9 cellular contexts compared by ENCODE assay signal in the genomic region with DNA sequence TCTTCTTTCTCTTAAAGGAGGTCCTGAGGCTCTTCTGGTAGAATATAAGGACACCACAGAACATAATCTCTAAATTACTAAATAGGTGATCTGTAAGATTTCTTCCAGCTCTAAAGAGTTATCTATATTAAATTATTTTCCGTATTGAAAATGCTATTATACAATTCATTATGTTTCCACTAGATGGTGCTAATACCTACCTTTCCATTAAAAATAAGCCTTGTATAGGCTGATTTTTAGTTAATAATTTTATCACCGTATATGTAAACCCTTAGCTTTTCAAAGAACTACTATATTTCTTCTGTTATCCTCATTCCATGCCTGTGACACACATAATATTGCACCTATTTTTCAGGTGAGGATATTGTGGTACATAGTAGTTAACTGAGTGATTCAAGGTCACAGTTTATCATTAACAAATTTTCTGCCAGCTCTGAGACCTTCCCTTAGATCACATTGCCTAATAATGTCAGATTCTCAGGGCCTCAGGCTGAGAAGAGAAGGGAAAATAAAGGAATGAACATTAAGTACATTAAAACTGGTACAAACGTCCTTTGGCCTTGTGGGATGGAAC.
DNase-seq lines count a peak whose midpoint lies in the region; ATAC-seq, FAIRE-seq and TF ChIP-seq lines count a peak whose summit lies in the region.
"Had no signal": no experiment of that assay in that cellular context is flagged by ENCODE, and none has a peak within 500 bp of the region (broad histone marks: within the 10 kb centered on the region; RNA-seq: fewer than 3 reads in every experiment).

No MANE protein-coding gene starts in this region.

- H4K20me1 ChIP-seq in HepG2 (ENCODE audit: insufficient read depth, low read length), result no peaks in the 10 kb centered on the region

- 0% methylated on average over 3 of the region's 3 CpGs for WGBS in HepG2 (ENCODE audit: low lambda C conversion rate)
- WGBS in stomach, 5 donors, result 10 to 26% (median 14%) methylated on average over 3 of the region's 3 CpGs

- POLR2A ChIA-PET in CD8-positive, alpha-beta T cell (lab: Charles Lee), result no interaction called here
- POLR2A ChIA-PET in WTC11 (lab: Charles Lee) (no interaction called here), HepG2 (lab: Yijun Ruan, JAX) (no interaction called here)

- DNase-seq in CD8-positive, alpha-beta T cell, result no peak
- DNase-seq in HT-29 (ENCODE audit: low spot score) (peak; percentile 55), WTC11 (ENCODE audit: low spot score) (no peak), HepG2 (ENCODE audit: low spot score) (no peak), islet precursor cell (no peak), C1 segment of cervical spinal cord (lab: John Stamatoyannopoulos, UW) (no peak), COLO668 (lab: John Stamatoyannopoulos, UW; ENCODE audit: unreplicated experiment) (no peak), stomach (no peak)

- no peak for ATAC-seq in CD8-positive, alpha-beta T cell
- ATAC-seq in WTC11 (no peak), HepG2 (no peak)

- no peaks in the 10 kb centered on the region for H3K9me3 ChIP-seq in CD8-positive, alpha-beta T cell (ENCODE audit: low read length)
- no peaks in the 10 kb centered on the region for H3K9me3 ChIP-seq in HepG2 (ENCODE audit: low read length)
- H3K9me3 ChIP-seq in stomach, result no peaks in the 10 kb centered on the region

- CTCF ChIA-PET in CD8-positive, alpha-beta T cell (lab: Charles Lee), result interaction anchor here (0.7 to 1.5 kb wide), 3 partner anchors 18 to 410 kb away, joined by 3 to 11 read pairs (median 3); no protein-coding TSS in a partner anchor
- CTCF ChIA-PET in WTC11 (lab: Charles Lee) (interaction anchor here (0.6 to 2.0 kb wide), 10 partner anchors 11 to 231 kb away, joined by 3 to 8 read pairs (median 3); no protein-coding TSS in a partner anchor), HepG2 (lab: Yijun Ruan, JAX; ENCODE audit: low intra/inter-chr PET ratio, low total read pairs) (interaction anchor here (0.7 kb wide), 1 partner anchor 409 kb away, joined by 3 read pairs; no protein-coding TSS in a partner anchor)

- H3K79me2 ChIP-seq in HepG2 (ENCODE audit: insufficient read depth, low read length), result no peaks in the 10 kb centered on the region

- TF ChIP-seq RAD21 in HepG2 (CRISPR knock-in tag; IDR thresholded peaks at IDR 0.05), result no peak

- no peaks in the 10 kb centered on the region for H3K36me3 Mint-ChIP-seq in CD8-positive, alpha-beta T cell
- H3K36me3 Mint-ChIP-seq in WTC11, result peaks cover 6% of the 10 kb centered on the region; the same call in 1 of the 2 replicates
- H3K36me3 Mint-ChIP-seq: IgD-negative memory B cell had no signal

- H3K27ac Mint-ChIP-seq in CD8-positive, alpha-beta T cell, result no peak overlapping the region
- no peak overlapping the region for H3K27ac Mint-ChIP-seq in WTC11
- H3K27ac Mint-ChIP-seq: IgD-negative memory B cell had no signal

- no peak for TF ChIP-seq POLR2A in HepG2 (IDR thresholded peaks at IDR 0.05; ENCODE audit: insufficient read depth in 1 of 2, low read depth in 2 of 2, low read length in 2 of 2)
- TF ChIP-seq POLR2A in stomach (IDR thresholded peaks at IDR 0.05), result no peak

- no peaks in the 10 kb centered on the region for H3K27me3 Mint-ChIP-seq in CD8-positive, alpha-beta T cell (ENCODE audit: low read depth)
- no peaks in the 10 kb centered on the region; the same call in 1 of the 2 replicates for H3K27me3 Mint-ChIP-seq in WTC11 (ENCODE audit: low read depth)
- H3K27me3 Mint-ChIP-seq: IgD-negative memory B cell had no signal

- no TSS peak for BruUV-seq in HepG2 (replicated peaks; lab: Mats Ljungman, UMichigan)

- no peak overlapping the region for H3K4me2 ChIP-seq in HepG2 (ENCODE audit: low read depth, low read length)

- peak; percentile 69 for TF ChIP-seq CTCF in CD8-positive, alpha-beta T cell (IDR thresholded peaks at IDR 0.05)
- 0 out of 2 replicates have a peak, but pooled peaks have one; percentile 22 for TF ChIP-seq CTCF in WTC11 (IDR thresholded peaks at IDR 0.05)
- peak; percentile 21; the same call in 1 of the 2 replicates for TF ChIP-seq CTCF in HepG2 (CRISPR knock-in tag; IDR thresholded peaks at IDR 0.05)
- TF ChIP-seq CTCF in stomach (IDR thresholded peaks at IDR 0.05), result peak in 3 of 7 experiments; percentile 13 to 33 (median 26)

- in situ Hi-C loops in HepG2 (cut with HindIII; ENCODE audit: extremely low pct_ligation_motif_present, low pct_unique_long_range_greater_than_20kb), result no loop called here

- H3K27me3 ChIP-seq in CD8-positive, alpha-beta T cell (ENCODE audit: insufficient read depth, low read length), result no peaks in the 10 kb centered on the region
- H3K27me3 ChIP-seq in HepG2 (ENCODE audit: control insufficient read depth in 1 of 2, insufficient read depth in 2 of 2, low read length in 2 of 2) (no peaks in the 10 kb centered on the region), stomach (peaks cover 0 to 9% (median 0%) of the 10 kb centered on the region in 3 donors)

- H3K9ac ChIP-seq in HepG2 (ENCODE audit: insufficient read depth, low read depth, low read length), result no peak overlapping the region

- no peak overlapping the region for H3K4me3 Mint-ChIP-seq in CD8-positive, alpha-beta T cell
- H3K4me3 Mint-ChIP-seq in WTC11, result no peak overlapping the region
- H3K4me3 Mint-ChIP-seq: IgD-negative memory B cell had no signal

- H3K27ac ChIP-seq in CD8-positive, alpha-beta T cell (ENCODE audit: low read depth, low read length), result no peak overlapping the region
- H3K27ac ChIP-seq in HepG2 (ENCODE audit: extremely low read length, insufficient read depth, low read length) (no peak overlapping the region), stomach (no peak overlapping the region)

- intact Hi-C loops in CD8-positive, alpha-beta T cell (cut with DNase I, micrococcal nuclease), result loop anchor here in 1 of 2 experiments (2.0 kb wide), 2 partner anchors 191 to 409 kb away; no protein-coding TSS in a partner anchor
- intact Hi-C loops in HepG2 (cut with micrococcal nuclease; ENCODE audit: unreplicated experiment) (loop anchor here (5.0 kb wide), 1 partner anchor 193 kb away; no protein-coding TSS in a partner anchor), stomach (cut with DNase I; ENCODE audit: low total_unique reads) (no loop called here)

- no peaks in the 10 kb centered on the region for H3K4me1 ChIP-seq in CD8-positive, alpha-beta T cell (ENCODE audit: insufficient read depth, low read length)
- H3K4me1 ChIP-seq in HepG2 (ENCODE audit: insufficient read depth, low read length) (no peaks in the 10 kb centered on the region), stomach (no peaks in the 10 kb centered on the region)

- TF ChIP-seq EP300 in HepG2 (IDR thresholded peaks at IDR 0.05; ENCODE audit: low read depth in 2 of 2, low read length in 2 of 2), result no peak
- TF ChIP-seq EP300 in HepG2 (CRISPR knock-in tag; IDR thresholded peaks at IDR 0.05; ENCODE audit: borderline replicate concordance), result no peak
- no peak for TF ChIP-seq EP300 in stomach (IDR thresholded peaks at IDR 0.05)

- no peak overlapping the region for H2AFZ ChIP-seq in HepG2 (ENCODE audit: low read length)

- H3K4me1 Mint-ChIP-seq in CD8-positive, alpha-beta T cell (ENCODE audit: low read depth), result no peaks in the 10 kb centered on the region
- no peaks in the 10 kb centered on the region for H3K4me1 Mint-ChIP-seq in WTC11
- H3K4me1 Mint-ChIP-seq: IgD-negative memory B cell had no signal

- no peaks in the 10 kb centered on the region for H3K36me3 ChIP-seq in CD8-positive, alpha-beta T cell (ENCODE audit: insufficient read depth, low read length)
- H3K36me3 ChIP-seq in HepG2 (replicated peaks in 1 of 2; ENCODE audit: control insufficient read depth in 1 of 2, insufficient read depth in 2 of 2, low read length in 2 of 2) (no peaks in the 10 kb centered on the region), stomach (no peaks in the 10 kb centered on the region)

- peak; percentile 28 for FAIRE-seq in HepG2 (lab: Jason Lieb, UNC)

- no peak overlapping the region for H3K4me3 ChIP-seq in CD8-positive, alpha-beta T cell (ENCODE audit: low read depth, low read length)
- H3K4me3 ChIP-seq in HepG2 (replicated peaks in 1 of 3; ENCODE audit: insufficient read depth in 1 of 3, low read depth in 2 of 3, low read length in 3 of 3) (no peak overlapping the region), stomach (no peak overlapping the region)

- no peaks in the 10 kb centered on the region for H3K9me3 Mint-ChIP-seq in CD8-positive, alpha-beta T cell
- peaks cover 13% of the 10 kb centered on the region for H3K9me3 Mint-ChIP-seq in WTC11
- H3K9me3 Mint-ChIP-seq: IgD-negative memory B cell had no signal

TF ChIP-seq in WTC11, 78 proteins besides CTCF, POLR2A, EP300 and RAD21:
- TF ChIP-seq, protein P1, sequence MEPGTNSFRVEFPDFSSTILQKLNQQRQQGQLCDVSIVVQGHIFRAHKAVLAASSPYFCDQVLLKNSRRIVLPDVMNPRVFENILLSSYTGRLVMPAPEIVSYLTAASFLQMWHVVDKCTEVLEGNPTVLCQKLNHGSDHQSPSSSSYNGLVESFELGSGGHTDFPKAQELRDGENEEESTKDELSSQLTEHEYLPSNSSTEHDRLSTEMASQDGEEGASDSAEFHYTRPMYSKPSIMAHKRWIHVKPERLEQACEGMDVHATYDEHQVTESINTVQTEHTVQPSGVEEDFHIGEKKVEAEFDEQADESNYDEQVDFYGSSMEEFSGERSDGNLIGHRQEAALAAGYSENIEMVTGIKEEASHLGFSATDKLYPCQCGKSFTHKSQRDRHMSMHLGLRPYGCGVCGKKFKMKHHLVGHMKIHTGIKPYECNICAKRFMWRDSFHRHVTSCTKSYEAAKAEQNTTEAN (CRISPR knock-in tag; IDR thresholded peaks at IDR 0.05), result no peak
- TF ChIP-seq RELA (CRISPR knock-in tag; IDR thresholded peaks at IDR 0.05; ENCODE audit: borderline replicate concordance), result no peak

TF ChIP-seq in HepG2, 621 proteins besides CTCF, POLR2A, EP300 and RAD21:
- TF ChIP-seq, protein P2, sequence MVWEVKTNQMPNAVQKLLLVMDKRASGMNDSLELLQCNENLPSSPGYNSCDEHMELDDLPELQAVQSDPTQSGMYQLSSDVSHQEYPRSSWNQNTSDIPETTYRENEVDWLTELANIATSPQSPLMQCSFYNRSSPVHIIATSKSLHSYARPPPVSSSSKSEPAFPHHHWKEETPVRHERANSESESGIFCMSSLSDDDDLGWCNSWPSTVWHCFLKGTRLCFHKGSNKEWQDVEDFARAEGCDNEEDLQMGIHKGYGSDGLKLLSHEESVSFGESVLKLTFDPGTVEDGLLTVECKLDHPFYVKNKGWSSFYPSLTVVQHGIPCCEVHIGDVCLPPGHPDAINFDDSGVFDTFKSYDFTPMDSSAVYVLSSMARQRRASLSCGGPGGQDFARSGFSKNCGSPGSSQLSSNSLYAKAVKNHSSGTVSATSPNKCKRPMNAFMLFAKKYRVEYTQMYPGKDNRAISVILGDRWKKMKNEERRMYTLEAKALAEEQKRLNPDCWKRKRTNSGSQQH (CRISPR knock-in tag; IDR thresholded peaks at IDR 0.05; ENCODE audit: low read depth), result no peak
- TF ChIP-seq ZNF460 (CRISPR knock-in tag; IDR thresholded peaks at IDR 0.05; ENCODE audit: borderline replicate concordance) (no peak), STAG1 (CRISPR knock-in tag; IDR thresholded peaks at IDR 0.05) (peak; percentile 24; the same call in 1 of the 2 replicates)
